Comparison of ENCODE assay signal across 8 cellular contexts in the genomic region with DNA sequence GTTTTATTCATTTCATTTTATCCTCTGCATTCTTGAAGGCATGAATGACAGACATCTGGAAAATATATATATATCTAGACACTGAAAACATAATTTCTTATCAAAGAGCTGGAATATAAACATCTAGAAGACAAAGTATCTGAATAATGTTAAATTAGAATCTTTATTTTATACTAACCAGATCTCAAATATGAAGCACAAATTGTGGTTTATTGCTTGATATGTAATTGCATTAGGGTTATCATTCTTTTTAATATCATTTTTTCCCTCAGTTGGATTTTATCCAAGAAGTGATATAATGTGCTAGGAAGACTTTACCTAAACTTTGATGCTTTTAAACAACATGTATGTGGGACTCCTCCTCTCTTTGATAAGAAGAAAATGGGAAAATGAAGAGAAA.
"Had no signal": no experiment of that assay in that cellular context is flagged by ENCODE, and none has a peak within 500 bp of the region (broad histone marks: within the 10 kb centered on the region; RNA-seq: fewer than 3 reads in every experiment).

No MANE protein-coding gene starts in this region.

- ATAC-seq: GM12878 had no signal

- DNase-seq: GDM1, GF-D8 had no signal

- H3K4me3 ChIP-seq: GM12878 had no signal

- FAIRE-seq: G401.6, GM12878, GM12891, GM12892, GM18507, GM19239 had no signal
